In genomic region chr10:95467162-95467599, GRCh38 we compare ENCODE assay signal across 9 cellular contexts.
DNase-seq lines count a peak whose midpoint lies in the region; ATAC-seq and TF ChIP-seq lines count a peak whose summit lies in the region.
"Had no signal": no experiment of that assay in that cellular context is flagged by ENCODE, and none has a peak within 500 bp of the region (broad histone marks: within the 10 kb centered on the region; RNA-seq: fewer than 3 reads in every experiment).

No MANE protein-coding gene starts in this region.

- peaks cover 5% of the 10 kb centered on the region for H3K4me1 ChIP-seq in NT2/D1 (ENCODE audit: insufficient read depth, insufficient read length)
- H3K4me1 ChIP-seq in esophagus (ENCODE audit: control insufficient read depth in 2 of 2, insufficient read depth in 2 of 2, low read length in 1 of 2) = peaks cover 3 to 10% of the 10 kb centered on the region in 2 donors

- H3K9me3 ChIP-seq in NT2/D1 (ENCODE audit: insufficient read depth, low read length) (no peaks in the 10 kb centered on the region), esophagus (ENCODE audit: control insufficient read depth in 2 of 2, insufficient read depth in 1 of 2, low read depth in 1 of 2, low read length in 1 of 2) (no peaks in the 10 kb centered on the region)

- no peaks in the 10 kb centered on the region for H3K36me3 Mint-ChIP-seq in nephron progenitor cell (ENCODE audit: low read depth)
- no peaks in the 10 kb centered on the region for H3K36me3 Mint-ChIP-seq in activated CD8-positive, alpha-beta memory T cell treated with anti-CD3 and anti-CD28 coated beads, Interleukin-2, amount 10 ng/mL, durations not matched to agents 7 days and 5 days

- WGBS in esophagus, 2 donors = 19 to 23% methylated on average over 5 of the region's 5 CpGs

- TF ChIP-seq CTCF in nephron progenitor cell (IDR thresholded peaks at IDR 0.05) = no peak

- H3K27me3 ChIP-seq in NT2/D1 (ENCODE audit: insufficient read depth, insufficient read length) (no peaks in the 10 kb centered on the region), esophagus (ENCODE audit: control insufficient read depth in 1 of 2, insufficient read depth in 2 of 2, low read length in 2 of 2) (no peaks in the 10 kb centered on the region)

- H3K27ac Mint-ChIP-seq in nephron progenitor cell = peak overlapping the region; percentile 73
- no peak overlapping the region for H3K27ac Mint-ChIP-seq in activated CD8-positive, alpha-beta memory T cell treated with anti-CD3 and anti-CD28 coated beads, Interleukin-2, amount 10 ng/mL, durations not matched to agents 7 days and 5 days

- no peaks in the 10 kb centered on the region for H3K27me3 Mint-ChIP-seq in nephron progenitor cell (ENCODE audit: low read depth, poor library complexity)
- H3K27me3 Mint-ChIP-seq in activated CD8-positive, alpha-beta memory T cell treated with anti-CD3 and anti-CD28 coated beads, Interleukin-2, amount 10 ng/mL, durations not matched to agents 7 days and 5 days = peaks cover 18% of the 10 kb centered on the region

- peak overlapping the region; percentile 45 to 80 for H3K27ac ChIP-seq in esophagus (ENCODE audit: low read depth in 2 of 2, low read length in 1 of 2)

- DNase-seq in EL = peak; percentile 17
- peak; percentile 62 for DNase-seq in NT2/D1 (ENCODE audit: low read depth, low spot score)
- peak; percentile 56 for DNase-seq in nephron progenitor cell
- no peak for DNase-seq in NCI-H1092 treated with DMSO at 0.1 percent for 48 hours (lab: John Stamatoyannopoulos, UW)
- DNase-seq in activated CD8-positive, alpha-beta memory T cell treated with anti-CD3 and anti-CD28 coated beads, Interleukin-2, amount 10 ng/mL, durations not matched to agents 7 days and 5 days = no peak
- DNase-seq: occipital lobe had no signal

- H3K4me1 Mint-ChIP-seq in nephron progenitor cell = peaks cover 68% of the 10 kb centered on the region
- H3K4me1 Mint-ChIP-seq in activated CD8-positive, alpha-beta memory T cell treated with anti-CD3 and anti-CD28 coated beads, Interleukin-2, amount 10 ng/mL, durations not matched to agents 7 days and 5 days = peaks cover 5% of the 10 kb centered on the region

- H3K4me3 Mint-ChIP-seq in nephron progenitor cell = peak overlapping the region; percentile 54
- no peak overlapping the region for H3K4me3 Mint-ChIP-seq in activated CD8-positive, alpha-beta memory T cell treated with anti-CD3 and anti-CD28 coated beads, Interleukin-2, amount 10 ng/mL, durations not matched to agents 7 days and 5 days

- no peak for ATAC-seq in HG03460 (IDR thresholded peaks at IDR 0.05; ENCODE audit: unreplicated experiment)
- no peak for ATAC-seq in activated CD8-positive, alpha-beta memory T cell treated with anti-CD3 and anti-CD28 coated beads, Interleukin-2, amount 10 ng/mL, durations not matched to agents 7 days and 5 days
- no peak for ATAC-seq in HG03280 (IDR thresholded peaks at IDR 0.05; ENCODE audit: unreplicated experiment)

- no peak overlapping the region for H3K9ac ChIP-seq in NT2/D1 (ENCODE audit: insufficient read length, low read depth)

- H3K9me3 Mint-ChIP-seq in nephron progenitor cell = no peaks in the 10 kb centered on the region
- no peaks in the 10 kb centered on the region for H3K9me3 Mint-ChIP-seq in activated CD8-positive, alpha-beta memory T cell treated with anti-CD3 and anti-CD28 coated beads, Interleukin-2, amount 10 ng/mL, durations not matched to agents 7 days and 5 days (ENCODE audit: low read depth)

- CTCF ChIA-PET in activated CD8-positive, alpha-beta memory T cell treated with anti-CD3 and anti-CD28 coated beads, Interleukin-2, amount 10 ng/mL, durations not matched to agents 7 days and 5 days (lab: Charles Lee) = no interaction called here

- H3K36me3 ChIP-seq in NT2/D1 (ENCODE audit: insufficient read depth, insufficient read length, low read length) (no peaks in the 10 kb centered on the region), esophagus (ENCODE audit: control insufficient read depth in 2 of 2, insufficient read depth in 2 of 2, low read length in 1 of 2) (no peaks in the 10 kb centered on the region)

- no peak overlapping the region for H3K4me3 ChIP-seq in NT2/D1 (ENCODE audit: insufficient read length, low read depth)
- no peak overlapping the region for H3K4me3 ChIP-seq in esophagus (ENCODE audit: low read depth in 1 of 2, low read length in 2 of 2)

Comparison
In these comparisons a context has a peak if more than half of its experiments do, and no peak if none do; other contexts are left out.
1. DNase-seq: peak in EL (single experiment), NT2/D1 (single experiment) and nephron progenitor cell (single experiment); none in NCI-H1092 treated with DMSO at 0.1 percent for 48 hours (single experiment) and activated CD8-positive, alpha-beta memory T cell treated with anti-CD3 and anti-CD28 coated beads, Interleukin-2, amount 10 ng/mL, durations not matched to agents 7 days and 5 days (single experiment).